In genomic region chr20:62215020-62215990, GRCh38 we compare ENCODE assay signal across 23 cellular contexts. TPM values are rescaled to one million over a fixed set of nuclear protein-coding genes. Genes with fewer than 3 reads are reported as not detected.
"Had no signal": no experiment of that assay in that cellular context is flagged by ENCODE, and none has a peak within 500 bp of the region (broad histone marks: within the 10 kb centered on the region; RNA-seq: fewer than 3 reads in every experiment).

No MANE protein-coding gene starts in this region.

- H3K27ac ChIP-seq: brain microvascular endothelial cell, colonic mucosa, thyroid gland had no signal

- ATAC-seq: activated CD8-positive, alpha-beta T cell treated with anti-CD3 and anti-CD28 coated beads for 36 hours; activated naive CD8-positive, alpha-beta T cell treated with anti-CD3 and anti-CD28 coated beads, Interleukin-2, amount 50 U/mL, for 24 hours; activated T-helper 17 cell treated with anti-CD3 and anti-CD28 coated beads, Interleukin-2, amount 50 U/mL, for 72 hours; left lobe of liver; natural killer cell treated with Interleukin-12 subunit alpha and Interleukin-12 subunit beta and Interleukin-15 and Interleukin-18, amount 100 ng/mL, for 72 hours had no signal

- DNase-seq: activated CD4-positive, alpha-beta T cell treated with anti-CD3 and anti-CD28 coated beads, Interleukin-2, amount 10 ng/mL, durations not matched to agents 24 days and 14 days; activated CD8-positive, alpha-beta T cell treated with anti-CD3 and anti-CD28 coated beads for 36 hours; activated naive CD4-positive, alpha-beta T cell treated with Interleukin-2 at 50 U/mL for 16 hours; activated naive CD8-positive, alpha-beta T cell treated with anti-CD3 and anti-CD28 coated beads, Interleukin-2, amount 50 U/mL, for 24 hours; activated T-cell treated with anti-CD3 and anti-CD28 coated beads, Interleukin-2, amount 50 U/mL, for 1 hour; aorta; brain microvascular endothelial cell; colonic mucosa; foreskin melanocyte; glutamatergic neuron; hypothalamus; stimulated activated CD4-positive, alpha-beta T cell treated with anti-CD3 and anti-CD28 coated beads, Interleukin-12 subunit alpha, Interleukin-12 subunit beta, amount 100 ng/mL, for 4 hours; stimulated activated CD4-positive, alpha-beta T cell treated with anti-CD3 and anti-CD28 coated beads, Interleukin-1b, Interleukin-23, amount 100 ng/mL, for 48 hours; stimulated activated CD8-positive, alpha-beta memory T cell treated with anti-CD3 and anti-CD28 coated beads, Interleukin-4, amount 100 ng/mL, for 48 hours; stimulated activated naive CD4-positive, alpha-beta T cell; thyroid gland had no signal

- H3K36me3 ChIP-seq: brain microvascular endothelial cell, colonic mucosa, thyroid gland had no signal

- H3K4me1 ChIP-seq: colonic mucosa had no signal

- H3K9me3 ChIP-seq: colonic mucosa, thyroid gland had no signal

- H3K4me3 ChIP-seq: colonic mucosa, thyroid gland had no signal

RNA-seq across cellular contexts. Expression of gene HRH3, which starts 4.8 kb away (rescaled TPM):
- total RNA-seq: activated CD4-positive, alpha-beta T cell treated with anti-CD3 and anti-CD28 coated beads, Interleukin-2, amount 10 ng/mL, durations not matched to agents 24 days and 14 days; activated CD8-positive, alpha-beta T cell treated with anti-CD3 and anti-CD28 coated beads for 36 hours; activated T-helper 17 cell treated with anti-CD3 and anti-CD28 coated beads, Interleukin-2, amount 50 U/mL, for 72 hours; aorta; colonic mucosa; epithelial cell of proximal tubule; left lobe of liver; lung microvascular endothelial cell; mesothelial cell of epicardium; natural killer cell treated with Interleukin-12 subunit alpha and Interleukin-12 subunit beta and Interleukin-15 and Interleukin-18, amount 100 ng/mL, for 72 hours; thyroid gland had no signal
- polyA plus RNA-seq: aorta, keratinocyte had no signal
